1 cellular context compared by ENCODE assay signal in the genomic region with DNA sequence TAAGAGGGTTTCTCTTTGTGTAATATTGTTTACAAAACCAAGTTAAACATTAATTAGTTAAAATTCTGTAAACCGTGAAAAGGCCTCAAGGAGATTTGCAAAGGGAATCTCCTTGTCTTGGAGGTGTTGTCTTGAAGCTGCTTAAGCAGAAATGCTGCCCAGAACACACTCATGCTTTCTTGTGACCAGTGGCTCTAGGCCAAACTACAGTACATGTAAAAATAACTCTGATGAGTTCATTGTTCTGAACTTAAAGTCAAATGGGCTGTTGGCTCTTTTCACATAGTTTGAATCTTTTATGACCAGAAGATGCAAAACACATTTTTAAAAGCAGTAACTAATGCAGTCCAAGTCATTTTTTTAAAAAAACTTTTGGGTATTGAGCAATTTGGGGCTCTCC.
TF ChIP-seq lines count a peak whose summit lies in the region.

No MANE protein-coding gene starts in this region.

TF ChIP-seq in WTC11, 78 proteins besides CTCF, POLR2A, EP300 and RAD21 (continued from another document):
- TF ChIP-seq, protein P1, sequence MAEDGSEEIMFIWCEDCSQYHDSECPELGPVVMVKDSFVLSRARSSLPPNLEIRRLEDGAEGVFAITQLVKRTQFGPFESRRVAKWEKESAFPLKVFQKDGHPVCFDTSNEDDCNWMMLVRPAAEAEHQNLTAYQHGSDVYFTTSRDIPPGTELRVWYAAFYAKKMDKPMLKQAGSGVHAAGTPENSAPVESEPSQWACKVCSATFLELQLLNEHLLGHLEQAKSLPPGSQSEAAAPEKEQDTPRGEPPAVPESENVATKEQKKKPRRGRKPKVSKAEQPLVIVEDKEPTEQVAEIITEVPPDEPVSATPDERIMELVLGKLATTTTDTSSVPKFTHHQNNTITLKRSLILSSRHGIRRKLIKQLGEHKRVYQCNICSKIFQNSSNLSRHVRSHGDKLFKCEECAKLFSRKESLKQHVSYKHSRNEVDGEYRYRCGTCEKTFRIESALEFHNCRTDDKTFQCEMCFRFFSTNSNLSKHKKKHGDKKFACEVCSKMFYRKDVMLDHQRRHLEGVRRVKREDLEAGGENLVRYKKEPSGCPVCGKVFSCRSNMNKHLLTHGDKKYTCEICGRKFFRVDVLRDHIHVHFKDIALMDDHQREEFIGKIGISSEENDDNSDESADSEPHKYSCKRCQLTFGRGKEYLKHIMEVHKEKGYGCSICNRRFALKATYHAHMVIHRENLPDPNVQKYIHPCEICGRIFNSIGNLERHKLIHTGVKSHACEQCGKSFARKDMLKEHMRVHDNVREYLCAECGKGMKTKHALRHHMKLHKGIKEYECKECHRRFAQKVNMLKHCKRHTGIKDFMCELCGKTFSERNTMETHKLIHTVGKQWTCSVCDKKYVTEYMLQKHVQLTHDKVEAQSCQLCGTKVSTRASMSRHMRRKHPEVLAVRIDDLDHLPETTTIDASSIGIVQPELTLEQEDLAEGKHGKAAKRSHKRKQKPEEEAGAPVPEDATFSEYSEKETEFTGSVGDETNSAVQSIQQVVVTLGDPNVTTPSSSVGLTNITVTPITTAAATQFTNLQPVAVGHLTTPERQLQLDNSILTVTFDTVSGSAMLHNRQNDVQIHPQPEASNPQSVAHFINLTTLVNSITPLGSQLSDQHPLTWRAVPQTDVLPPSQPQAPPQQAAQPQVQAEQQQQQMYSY (CRISPR knock-in tag; IDR thresholded peaks at IDR 0.05): no peak
- TF ChIP-seq TEAD4 (CRISPR knock-in tag; IDR thresholded peaks at IDR 0.05): no peak
- TF ChIP-seq, protein P2, sequence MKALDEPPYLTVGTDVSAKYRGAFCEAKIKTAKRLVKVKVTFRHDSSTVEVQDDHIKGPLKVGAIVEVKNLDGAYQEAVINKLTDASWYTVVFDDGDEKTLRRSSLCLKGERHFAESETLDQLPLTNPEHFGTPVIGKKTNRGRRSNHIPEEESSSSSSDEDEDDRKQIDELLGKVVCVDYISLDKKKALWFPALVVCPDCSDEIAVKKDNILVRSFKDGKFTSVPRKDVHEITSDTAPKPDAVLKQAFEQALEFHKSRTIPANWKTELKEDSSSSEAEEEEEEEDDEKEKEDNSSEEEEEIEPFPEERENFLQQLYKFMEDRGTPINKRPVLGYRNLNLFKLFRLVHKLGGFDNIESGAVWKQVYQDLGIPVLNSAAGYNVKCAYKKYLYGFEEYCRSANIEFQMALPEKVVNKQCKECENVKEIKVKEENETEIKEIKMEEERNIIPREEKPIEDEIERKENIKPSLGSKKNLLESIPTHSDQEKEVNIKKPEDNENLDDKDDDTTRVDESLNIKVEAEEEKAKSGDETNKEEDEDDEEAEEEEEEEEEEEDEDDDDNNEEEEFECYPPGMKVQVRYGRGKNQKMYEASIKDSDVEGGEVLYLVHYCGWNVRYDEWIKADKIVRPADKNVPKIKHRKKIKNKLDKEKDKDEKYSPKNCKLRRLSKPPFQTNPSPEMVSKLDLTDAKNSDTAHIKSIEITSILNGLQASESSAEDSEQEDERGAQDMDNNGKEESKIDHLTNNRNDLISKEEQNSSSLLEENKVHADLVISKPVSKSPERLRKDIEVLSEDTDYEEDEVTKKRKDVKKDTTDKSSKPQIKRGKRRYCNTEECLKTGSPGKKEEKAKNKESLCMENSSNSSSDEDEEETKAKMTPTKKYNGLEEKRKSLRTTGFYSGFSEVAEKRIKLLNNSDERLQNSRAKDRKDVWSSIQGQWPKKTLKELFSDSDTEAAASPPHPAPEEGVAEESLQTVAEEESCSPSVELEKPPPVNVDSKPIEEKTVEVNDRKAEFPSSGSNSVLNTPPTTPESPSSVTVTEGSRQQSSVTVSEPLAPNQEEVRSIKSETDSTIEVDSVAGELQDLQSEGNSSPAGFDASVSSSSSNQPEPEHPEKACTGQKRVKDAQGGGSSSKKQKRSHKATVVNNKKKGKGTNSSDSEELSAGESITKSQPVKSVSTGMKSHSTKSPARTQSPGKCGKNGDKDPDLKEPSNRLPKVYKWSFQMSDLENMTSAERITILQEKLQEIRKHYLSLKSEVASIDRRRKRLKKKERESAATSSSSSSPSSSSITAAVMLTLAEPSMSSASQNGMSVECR (CRISPR knock-in tag; IDR thresholded peaks at IDR 0.05; ENCODE audit: borderline replicate concordance): no peak
- TF ChIP-seq SMAD4 (CRISPR knock-in tag; IDR thresholded peaks at IDR 0.05): no peak
- TF ChIP-seq RELA (CRISPR knock-in tag; IDR thresholded peaks at IDR 0.05; ENCODE audit: borderline replicate concordance): no peak
- no peak for TF ChIP-seq GABPB1 (CRISPR knock-in tag; IDR thresholded peaks at IDR 0.05)
- TF ChIP-seq, protein P3, sequence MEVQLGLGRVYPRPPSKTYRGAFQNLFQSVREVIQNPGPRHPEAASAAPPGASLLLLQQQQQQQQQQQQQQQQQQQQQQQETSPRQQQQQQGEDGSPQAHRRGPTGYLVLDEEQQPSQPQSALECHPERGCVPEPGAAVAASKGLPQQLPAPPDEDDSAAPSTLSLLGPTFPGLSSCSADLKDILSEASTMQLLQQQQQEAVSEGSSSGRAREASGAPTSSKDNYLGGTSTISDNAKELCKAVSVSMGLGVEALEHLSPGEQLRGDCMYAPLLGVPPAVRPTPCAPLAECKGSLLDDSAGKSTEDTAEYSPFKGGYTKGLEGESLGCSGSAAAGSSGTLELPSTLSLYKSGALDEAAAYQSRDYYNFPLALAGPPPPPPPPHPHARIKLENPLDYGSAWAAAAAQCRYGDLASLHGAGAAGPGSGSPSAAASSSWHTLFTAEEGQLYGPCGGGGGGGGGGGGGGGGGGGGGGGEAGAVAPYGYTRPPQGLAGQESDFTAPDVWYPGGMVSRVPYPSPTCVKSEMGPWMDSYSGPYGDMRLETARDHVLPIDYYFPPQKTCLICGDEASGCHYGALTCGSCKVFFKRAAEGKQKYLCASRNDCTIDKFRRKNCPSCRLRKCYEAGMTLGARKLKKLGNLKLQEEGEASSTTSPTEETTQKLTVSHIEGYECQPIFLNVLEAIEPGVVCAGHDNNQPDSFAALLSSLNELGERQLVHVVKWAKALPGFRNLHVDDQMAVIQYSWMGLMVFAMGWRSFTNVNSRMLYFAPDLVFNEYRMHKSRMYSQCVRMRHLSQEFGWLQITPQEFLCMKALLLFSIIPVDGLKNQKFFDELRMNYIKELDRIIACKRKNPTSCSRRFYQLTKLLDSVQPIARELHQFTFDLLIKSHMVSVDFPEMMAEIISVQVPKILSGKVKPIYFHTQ (CRISPR knock-in tag; IDR thresholded peaks at IDR 0.05): no peak
- no peak for TF ChIP-seq FOXP1 (CRISPR knock-in tag; IDR thresholded peaks at IDR 0.05; ENCODE audit: borderline replicate concordance)
- no peak for TF ChIP-seq NR2C2 (CRISPR knock-in tag; IDR thresholded peaks at IDR 0.05)
- TF ChIP-seq EMX1 (CRISPR knock-in tag; IDR thresholded peaks at IDR 0.05): no peak
- no peak for TF ChIP-seq ZNF138 (CRISPR knock-in tag; conservative IDR thresholded peaks at IDR 0.05)
- TF ChIP-seq, protein P4, sequence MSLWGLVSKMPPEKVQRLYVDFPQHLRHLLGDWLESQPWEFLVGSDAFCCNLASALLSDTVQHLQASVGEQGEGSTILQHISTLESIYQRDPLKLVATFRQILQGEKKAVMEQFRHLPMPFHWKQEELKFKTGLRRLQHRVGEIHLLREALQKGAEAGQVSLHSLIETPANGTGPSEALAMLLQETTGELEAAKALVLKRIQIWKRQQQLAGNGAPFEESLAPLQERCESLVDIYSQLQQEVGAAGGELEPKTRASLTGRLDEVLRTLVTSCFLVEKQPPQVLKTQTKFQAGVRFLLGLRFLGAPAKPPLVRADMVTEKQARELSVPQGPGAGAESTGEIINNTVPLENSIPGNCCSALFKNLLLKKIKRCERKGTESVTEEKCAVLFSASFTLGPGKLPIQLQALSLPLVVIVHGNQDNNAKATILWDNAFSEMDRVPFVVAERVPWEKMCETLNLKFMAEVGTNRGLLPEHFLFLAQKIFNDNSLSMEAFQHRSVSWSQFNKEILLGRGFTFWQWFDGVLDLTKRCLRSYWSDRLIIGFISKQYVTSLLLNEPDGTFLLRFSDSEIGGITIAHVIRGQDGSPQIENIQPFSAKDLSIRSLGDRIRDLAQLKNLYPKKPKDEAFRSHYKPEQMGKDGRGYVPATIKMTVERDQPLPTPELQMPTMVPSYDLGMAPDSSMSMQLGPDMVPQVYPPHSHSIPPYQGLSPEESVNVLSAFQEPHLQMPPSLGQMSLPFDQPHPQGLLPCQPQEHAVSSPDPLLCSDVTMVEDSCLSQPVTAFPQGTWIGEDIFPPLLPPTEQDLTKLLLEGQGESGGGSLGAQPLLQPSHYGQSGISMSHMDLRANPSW (CRISPR knock-in tag; conservative IDR thresholded peaks at IDR 0.05; ENCODE audit: low read depth): no peak
